22 cellular contexts compared by ENCODE assay signal in genomic region chr10:107054469-107055156, GRCh38.
DNase-seq lines count a peak whose midpoint lies in the region; ATAC-seq, FAIRE-seq and TF ChIP-seq lines count a peak whose summit lies in the region.
"Had no signal": no experiment of that assay in that cellular context is flagged by ENCODE, and none has a peak within 500 bp of the region (broad histone marks: within the 10 kb centered on the region; RNA-seq: fewer than 3 reads in every experiment).

No MANE protein-coding gene starts in this region.

- intact Hi-C loops in K562 (cut with micrococcal nuclease) (no loop called here), HepG2 (cut with micrococcal nuclease; ENCODE audit: unreplicated experiment) (no loop called here)

- H3K27ac ChIP-seq in K562 (ENCODE audit: extremely low read depth, low read depth, low read length) (no peak overlapping the region), HepG2 (ENCODE audit: extremely low read length, insufficient read depth, low read length) (no peak overlapping the region), tibial nerve (peak overlapping the region in 3 of 4 donors; percentile 58 to 88 (median 86))

- TF ChIP-seq POLR2A in K562 (conservative IDR thresholded peaks at IDR 0.05): no peak
- no peak for TF ChIP-seq POLR2A in HepG2 (IDR thresholded peaks at IDR 0.05; ENCODE audit: insufficient read depth in 1 of 2, low read depth in 2 of 2, low read length in 2 of 2)
- no peak for TF ChIP-seq POLR2A in tibial nerve (IDR thresholded peaks at IDR 0.05)

- H3K4me3 ChIP-seq in K562 (no peak overlapping the region), HepG2 (replicated peaks in 1 of 3; ENCODE audit: insufficient read depth in 1 of 3, low read depth in 2 of 3, low read length in 3 of 3) (no peak overlapping the region), tibial nerve (no peak overlapping the region)

- TF ChIP-seq CTCF in K562 (IDR thresholded peaks at IDR 0.05 in 2 of 3, conservative IDR thresholded peaks at IDR 0.05 in 1 of 3; ENCODE audit: insufficient read depth in 2 of 3, low read depth in 1 of 3, low read length in 3 of 3) (no peak), HepG2 (CRISPR knock-in tag; IDR thresholded peaks at IDR 0.05) (no peak), tibial nerve (IDR thresholded peaks at IDR 0.05) (no peak)

- no peaks in the 10 kb centered on the region for H3K9me3 ChIP-seq in K562 (replicated peaks; ENCODE audit: control insufficient read depth, insufficient read depth, low read depth, low read length)
- peaks cover 54% of the 10 kb centered on the region for H3K9me3 ChIP-seq in HepG2 (ENCODE audit: low read length)
- no peaks in the 10 kb centered on the region for H3K9me3 ChIP-seq in tibial nerve
- H3K9me3 ChIP-seq: BE2C had no signal

- H3K4me2 ChIP-seq in K562 (ENCODE audit: insufficient read depth, low read length) (no peak overlapping the region), HepG2 (ENCODE audit: low read depth, low read length) (no peak overlapping the region)

- no peak overlapping the region for H3K9ac ChIP-seq in K562 (ENCODE audit: insufficient read depth in 1 of 2, low read depth in 2 of 2, low read length in 2 of 2)
- H3K9ac ChIP-seq in HepG2 (ENCODE audit: insufficient read depth, low read depth, low read length): no peak overlapping the region

- no peaks in the 10 kb centered on the region for H3K36me3 ChIP-seq in K562 (ENCODE audit: control insufficient read depth, insufficient read depth, low read length)
- H3K36me3 ChIP-seq in HepG2 (replicated peaks in 1 of 2; ENCODE audit: control insufficient read depth in 1 of 2, insufficient read depth in 2 of 2, low read length in 2 of 2): no peaks in the 10 kb centered on the region
- no peaks in the 10 kb centered on the region for H3K36me3 ChIP-seq in tibial nerve
- H3K36me3 ChIP-seq: BE2C had no signal

- POLR2A ChIA-PET in K562 (lab: Yijun Ruan, JAX): interaction anchor here (1.1 kb wide), 1 partner anchor 30 kb away, joined by 4 read pairs; no protein-coding TSS in a partner anchor
- POLR2A ChIA-PET in HepG2 (lab: Yijun Ruan, JAX): no interaction called here

- peaks cover 0 to 17% of the 10 kb centered on the region in 2 experiments; a peak in 4 of 5 replicates for H3K4me1 ChIP-seq in K562 (replicated peaks in 1 of 2; ENCODE audit: control insufficient read depth in 2 of 2, insufficient read depth in 2 of 2, low read length in 2 of 2)
- H3K4me1 ChIP-seq in HepG2 (ENCODE audit: insufficient read depth, low read length): no peaks in the 10 kb centered on the region
- H3K4me1 ChIP-seq in tibial nerve: peaks cover 0 to 16% (median 3%) of the 10 kb centered on the region in 4 donors

- H3K9me1 ChIP-seq in K562 (ENCODE audit: control insufficient read depth, insufficient read depth, low read length): no peaks in the 10 kb centered on the region

- BruUV-seq in K562 (replicated peaks; lab: Mats Ljungman, UMichigan): no TSS peak
- BruUV-seq in HepG2 (replicated peaks; lab: Mats Ljungman, UMichigan): no TSS peak

- in situ Hi-C loops in K562 (cut with MboI) (no loop called here), HepG2 (cut with HindIII; ENCODE audit: extremely low pct_ligation_motif_present, low pct_unique_long_range_greater_than_20kb) (no loop called here)

- no peak for TF ChIP-seq RAD21 in K562 (CRISPR knock-in tag; conservative IDR thresholded peaks at IDR 0.05 in 1 of 2, IDR thresholded peaks at IDR 0.05 in 1 of 2)
- TF ChIP-seq RAD21 in HepG2 (CRISPR knock-in tag; IDR thresholded peaks at IDR 0.05): no peak

- H4K20me1 ChIP-seq in K562 (replicated peaks; ENCODE audit: control insufficient read depth, insufficient read depth, low read length) (no peaks in the 10 kb centered on the region), HepG2 (ENCODE audit: insufficient read depth, low read length) (no peaks in the 10 kb centered on the region)

- DNase-seq in K562 (ENCODE audit: extremely low read depth in 1 of 4, low spot score in 3 of 4): no peak
- no peak for DNase-seq in HepG2 (ENCODE audit: low spot score)
- DNase-seq in tibial nerve (ENCODE audit: low spot score in 2 of 2): no peak
- DNase-seq in NCI-H2196 treated with DMSO at 0.1 percent for 48 hours (lab: John Stamatoyannopoulos, UW; ENCODE audit: unreplicated experiment): no peak
- DNase-seq in amniotic stem cell (lab: John Stamatoyannopoulos, UW): no peak
- DNase-seq: BE2C; DMS53; GDM1; GOT3; HCEC 1CT; Kasumi-1; NCI-H1417; NCI-H1694 treated with DMSO at 0.1 percent for 48 hours; NCI-H2081 treated with DMSO at 0.1 percent for 48 hours; NCI-H748 treated with DMSO at 0.1 percent for 48 hours; NK-92 treated with Interleukin-12 subunit alpha and Interleukin-12 subunit beta, amount 100 ng/mL, for 24 hours; SIG-M5 had no signal

- CTCF ChIA-PET in K562 (lab: Yijun Ruan, JAX; ENCODE audit: low intra/inter-chr PET ratio) (no interaction called here), HepG2 (lab: Yijun Ruan, JAX; ENCODE audit: low intra/inter-chr PET ratio, low total read pairs) (no interaction called here)

- H2AFZ ChIP-seq in K562 (ENCODE audit: low read depth, low read length) (peak overlapping the region; percentile 42; the same call in 1 of the 2 replicates), HepG2 (ENCODE audit: low read length) (peak overlapping the region; percentile 54)

- WGBS in K562 (ENCODE audit: insufficient coverage, low coverage, missing lambda C conversion rate): 65% methylated on average over 3 of the region's 3 CpGs
- 12% methylated on average over 3 of the region's 3 CpGs for WGBS in HepG2 (ENCODE audit: low lambda C conversion rate)
- WGBS in tibial nerve, 2 donors: 57 to 62% methylated on average over 3 of the region's 3 CpGs

- no peaks in the 10 kb centered on the region for H3K79me2 ChIP-seq in K562 (ENCODE audit: control insufficient read depth, insufficient read depth, low read length)
- no peaks in the 10 kb centered on the region for H3K79me2 ChIP-seq in HepG2 (ENCODE audit: insufficient read depth, low read length)

- no peak for TF ChIP-seq EP300 in K562 (IDR thresholded peaks at IDR 0.05; ENCODE audit: low read length)
- no peak for TF ChIP-seq EP300 in HepG2 (IDR thresholded peaks at IDR 0.05; ENCODE audit: low read depth in 2 of 2, low read length in 2 of 2)
- no peak for TF ChIP-seq EP300 in HepG2 (CRISPR knock-in tag; IDR thresholded peaks at IDR 0.05; ENCODE audit: borderline replicate concordance)
- no peak for TF ChIP-seq EP300 in tibial nerve (IDR thresholded peaks at IDR 0.05)

- peak; percentile 59 for ATAC-seq in GM18909 (IDR thresholded peaks at IDR 0.05; ENCODE audit: poor library complexity, unreplicated experiment)
- ATAC-seq in K562: no peak
- ATAC-seq in HepG2: no peak
- no peak for ATAC-seq in HG03159 (IDR thresholded peaks at IDR 0.05; ENCODE audit: unreplicated experiment)
- ATAC-seq: Panc1, SK-N-SH treated with all-trans-retinoic acid at 6 μM for 48 hours had no signal

- FAIRE-seq in K562 (lab: Jason Lieb, UNC): peak; percentile 37
- FAIRE-seq in HepG2 (lab: Jason Lieb, UNC): no peak
- FAIRE-seq: D721Med had no signal

- H3K27me3 ChIP-seq in K562 (ENCODE audit: control insufficient read depth in 2 of 2, insufficient read depth in 2 of 2, low read length in 2 of 2): no peaks in the 10 kb centered on the region
- H3K27me3 ChIP-seq in HepG2 (ENCODE audit: control insufficient read depth in 1 of 2, insufficient read depth in 2 of 2, low read length in 2 of 2): no peaks in the 10 kb centered on the region
- no peaks in the 10 kb centered on the region for H3K27me3 ChIP-seq in tibial nerve
- H3K27me3 ChIP-seq: BE2C had no signal

TF ChIP-seq in K562, 482 proteins besides CTCF, POLR2A, EP300 and RAD21 (continues in another document):
- TF ChIP-seq PCBP1 (IDR thresholded peaks at IDR 0.05; ENCODE audit: low read depth, low read length, poor library complexity, severe bottlenecking): no peak
- TF ChIP-seq FOXO4 (CRISPR knock-in tag; IDR thresholded peaks at IDR 0.05): no peak
- TF ChIP-seq TAF9B (IDR thresholded peaks at IDR 0.05; ENCODE audit: partially characterized antibody): no peak
- no peak for TF ChIP-seq PHB2 (IDR thresholded peaks at IDR 0.05; ENCODE audit: low read depth)
- TF ChIP-seq POLR3A (IDR thresholded peaks at IDR 0.05; ENCODE audit: borderline replicate concordance, extremely low read depth, insufficient read depth, insufficient read length): no peak
- no peak for TF ChIP-seq PTBP1 (IDR thresholded peaks at IDR 0.05; ENCODE audit: low read depth, low read length)
- TF ChIP-seq NR1H2 (CRISPR knock-in tag; IDR thresholded peaks at IDR 0.05): no peak

TF ChIP-seq in HepG2, 621 proteins besides CTCF, POLR2A, EP300 and RAD21:
- TF ChIP-seq CREB1 (IDR thresholded peaks at IDR 0.05): no peak
- TF ChIP-seq CREB1 (CRISPR knock-in tag; IDR thresholded peaks at IDR 0.05): no peak
- TF ChIP-seq SSRP1 (CRISPR knock-in tag; IDR thresholded peaks at IDR 0.05): no peak
TF ChIP-seq in HepG2: peak in this region for 0.

Comparison
In these comparisons a context has a peak if more than half of its experiments do, and no peak if none do; other contexts are left out.
1. H3K27ac ChIP-seq: peak in tibial nerve (3 of 4); none in K562 (single experiment) and HepG2 (single experiment).